ENCODE assay signal across 8 cellular contexts in the genomic region with DNA sequence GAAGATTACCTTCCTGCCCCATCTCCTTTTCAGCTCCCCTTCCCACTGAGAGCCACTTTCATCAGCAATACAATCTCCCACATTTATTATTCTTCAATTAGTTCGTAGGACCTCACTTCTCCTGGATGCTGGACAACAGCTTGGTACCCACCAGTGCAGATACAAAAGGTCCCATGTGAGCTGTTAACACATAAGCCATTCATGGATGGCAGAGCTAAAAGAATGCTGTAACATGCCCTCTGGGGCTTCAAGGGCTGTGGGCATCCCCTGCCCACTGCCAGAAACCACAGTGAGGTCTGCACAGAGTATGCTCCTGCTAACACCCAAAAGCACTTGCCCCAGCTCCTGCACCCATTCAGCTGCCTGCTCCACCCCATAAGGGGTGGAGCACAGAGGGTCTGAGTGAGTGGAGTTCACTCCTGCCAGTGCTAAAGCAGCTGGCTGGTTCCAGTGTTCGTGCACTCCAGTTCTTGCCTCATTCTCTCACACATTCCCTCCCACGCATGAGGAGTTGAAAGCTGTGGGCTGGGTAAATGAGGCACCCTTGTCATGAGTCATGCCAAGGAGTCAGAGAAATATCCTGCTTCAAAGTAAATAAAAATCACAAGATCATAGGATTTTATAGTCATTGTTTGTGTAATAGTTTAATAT.
DNase-seq lines count a peak whose midpoint lies in the region; ATAC-seq, FAIRE-seq and TF ChIP-seq lines count a peak whose summit lies in the region.

No MANE protein-coding gene starts in this region.

- H3K27me3 ChIP-seq in RWPE2 (ENCODE audit: insufficient read depth, poor library complexity, severe bottlenecking) (no peaks in the 10 kb centered on the region), mesenchymal stem cell (ENCODE audit: control insufficient read depth in 1 of 2, insufficient read depth in 1 of 2, low read length in 2 of 2) (no peaks in the 10 kb centered on the region), BE2C (no peaks in the 10 kb centered on the region)

- 90% methylated on average over 1 of the region's 3 CpGs for WGBS in mesenchymal stem cell

- H2AFZ ChIP-seq in mesenchymal stem cell (ENCODE audit: low read depth, low read length): no peak overlapping the region

- H3K9me3 ChIP-seq in RWPE2 (ENCODE audit: severe bottlenecking) (no peaks in the 10 kb centered on the region), mesenchymal stem cell (ENCODE audit: control insufficient read depth, low read length) (no peaks in the 10 kb centered on the region), BE2C (no peaks in the 10 kb centered on the region)

- no peaks in the 10 kb centered on the region for H3K79me1 ChIP-seq in mesenchymal stem cell (replicated peaks; ENCODE audit: low read length, poor library complexity, severe bottlenecking)

- no peak overlapping the region for H3K4ac ChIP-seq in mesenchymal stem cell (ENCODE audit: low read depth in 1 of 2, low read length in 2 of 2)

- no peak overlapping the region for H4K8ac ChIP-seq in mesenchymal stem cell (ENCODE audit: low read length)

- no peak overlapping the region for H4K91ac ChIP-seq in mesenchymal stem cell (ENCODE audit: low read length)

- DNase-seq in RWPE2 (ENCODE audit: low spot score) (peak; percentile 62), mesenchymal stem cell (peak; percentile 79), GM12891 (ENCODE audit: insufficient read length, low spot score) (no peak), AML-193 (lab: John Stamatoyannopoulos, UW) (no peak), BE2C (no peak), NCI-H510A (lab: John Stamatoyannopoulos, UW) (no peak)

- peaks cover 14% of the 10 kb centered on the region for H3K4me1 ChIP-seq in RWPE2 (ENCODE audit: insufficient read depth, poor library complexity, severe bottlenecking)
- peaks cover 8% of the 10 kb centered on the region for H3K4me1 ChIP-seq in mesenchymal stem cell (ENCODE audit: control insufficient read depth, insufficient read depth, low read depth, low read length)
- H3K4me1 ChIP-seq in BE2C: no peaks in the 10 kb centered on the region

- no peak overlapping the region for H2BK5ac ChIP-seq in mesenchymal stem cell (ENCODE audit: low read depth, low read length, poor library complexity, severe bottlenecking)

- H2AK5ac ChIP-seq in mesenchymal stem cell (ENCODE audit: low read length, severe bottlenecking): no peak overlapping the region

- ATAC-seq in GM18909 (IDR thresholded peaks at IDR 0.05; ENCODE audit: poor library complexity, unreplicated experiment) (peak; percentile 70), HG02938 (IDR thresholded peaks at IDR 0.05; ENCODE audit: unreplicated experiment) (peak; percentile 65), RWPE2 (ENCODE audit: low read depth) (peak; percentile 97)

- no peaks in the 10 kb centered on the region for H3K36me3 ChIP-seq in RWPE2 (ENCODE audit: low read depth)
- H3K36me3 ChIP-seq in mesenchymal stem cell (ENCODE audit: control insufficient read depth in 1 of 2, insufficient read depth in 2 of 2, low read depth in 1 of 2, low read length in 2 of 2): no peaks in the 10 kb centered on the region
- H3K36me3 ChIP-seq in BE2C: no peaks in the 10 kb centered on the region

- no peak overlapping the region for H2BK15ac ChIP-seq in mesenchymal stem cell (ENCODE audit: low read depth, poor library complexity, severe bottlenecking)

- no peak overlapping the region for H3K4me2 ChIP-seq in mesenchymal stem cell (ENCODE audit: low read length, poor library complexity, severe bottlenecking)

- H3K4me3 ChIP-seq in RWPE2 (ENCODE audit: severe bottlenecking) (no peak overlapping the region), mesenchymal stem cell (ENCODE audit: insufficient read depth in 1 of 2, low read depth in 1 of 2, low read length in 2 of 2) (no peak overlapping the region), BE2C (ENCODE audit: low read depth, low read length) (no peak overlapping the region)

- H3K14ac ChIP-seq in mesenchymal stem cell (ENCODE audit: low read length in 2 of 2): no peak overlapping the region

- no peak for FAIRE-seq in GM12891 (lab: Jason Lieb, UNC)

- TF ChIP-seq CTCF in RWPE2 (IDR thresholded peaks at IDR 0.05; ENCODE audit: poor library complexity, severe bottlenecking) (no peak), BE2C (IDR thresholded peaks at IDR 0.05; ENCODE audit: low read depth, low read length) (no peak)

- H2BK12ac ChIP-seq in mesenchymal stem cell (ENCODE audit: low read length in 2 of 2): no peak overlapping the region

- no peak for TF ChIP-seq POLR2A in GM12891 (IDR thresholded peaks at IDR 0.05; ENCODE audit: low read depth, low read length)

- no peak overlapping the region for H3K9ac ChIP-seq in mesenchymal stem cell (ENCODE audit: low read length)

- no peak overlapping the region for H3K18ac ChIP-seq in mesenchymal stem cell (ENCODE audit: low read depth in 1 of 2, low read length in 2 of 2)

- no peak overlapping the region for H2BK120ac ChIP-seq in mesenchymal stem cell (ENCODE audit: low read depth, low read length)

- H3K23ac ChIP-seq in mesenchymal stem cell (ENCODE audit: low read length in 2 of 2): no peak overlapping the region

- no peak overlapping the region for H3K27ac ChIP-seq in RWPE2 (ENCODE audit: poor library complexity, severe bottlenecking)
- no peak overlapping the region for H3K27ac ChIP-seq in mesenchymal stem cell (ENCODE audit: low read length, poor library complexity, severe bottlenecking)

TF ChIP-seq in GM12891, 5 proteins besides CTCF, POLR2A, EP300 and RAD21:
- no peak for TF ChIP-seq TAF1 (IDR thresholded peaks at IDR 0.05; ENCODE audit: low read depth, low read length)
- TF ChIP-seq SPI1 (IDR thresholded peaks at IDR 0.05; ENCODE audit: low read depth, low read length): no peak
- TF ChIP-seq POLR2AphosphoS5 (IDR thresholded peaks at IDR 0.05; ENCODE audit: low read depth, low read length): no peak
- TF ChIP-seq PAX5 (IDR thresholded peaks at IDR 0.05; ENCODE audit: insufficient read depth, low read length, severe bottlenecking): no peak
- no peak for TF ChIP-seq POU2F2 (IDR thresholded peaks at IDR 0.05; ENCODE audit: low read depth, low read length)

Comparison
In these comparisons a context has a peak if more than half of its experiments do, and no peak if none do; other contexts are left out.
1. DNase-seq: peak in RWPE2 (single experiment) and mesenchymal stem cell (single experiment); none in GM12891 (single experiment), AML-193 (0 of 2), BE2C (single experiment) and NCI-H510A (single experiment).
2. Peak in every context shown above with its lines, with median percentiles within 50 percentile points of each other: ATAC-seq.